ENCODE assay signal across 16 cellular contexts in the genomic region with DNA sequence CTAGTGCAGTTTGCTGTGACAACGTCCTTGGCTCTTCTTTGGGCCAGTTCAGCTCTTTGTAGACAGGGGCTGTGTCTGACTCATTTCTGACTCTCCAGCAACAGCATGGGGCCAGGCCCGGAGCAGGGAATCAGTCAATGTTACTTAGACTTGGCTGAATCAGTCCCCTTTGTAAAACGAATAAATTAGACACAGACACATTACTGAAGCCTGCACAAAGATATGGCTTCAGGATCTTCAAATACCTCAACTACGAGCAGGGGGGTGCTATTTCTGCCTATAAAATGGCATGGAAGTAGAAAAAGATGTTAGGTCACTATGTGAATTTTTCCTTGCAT.
DNase-seq lines count a peak whose midpoint lies in the region; ATAC-seq, FAIRE-seq and TF ChIP-seq lines count a peak whose summit lies in the region.
"Had no signal": no experiment of that assay in that cellular context is flagged by ENCODE, and none has a peak within 500 bp of the region (broad histone marks: within the 10 kb centered on the region; RNA-seq: fewer than 3 reads in every experiment).

No MANE protein-coding gene starts in this region.

- TF ChIP-seq CTCF in A673 (conservative IDR thresholded peaks at IDR 0.05; ENCODE audit: low read depth, low read length) (no peak), astrocyte of the cerebellum (IDR thresholded peaks at IDR 0.05; ENCODE audit: low read depth, low read length, missing control alignments) (no peak), upper lobe of right lung (IDR thresholded peaks at IDR 0.05) (no peak), WERI-Rb-1 (IDR thresholded peaks at IDR 0.05; ENCODE audit: low read depth, low read length) (no peak)

- BruUV-seq in A673 (replicated peaks; lab: Mats Ljungman, UMichigan) = no TSS peak

- H3K4me1 ChIP-seq in A673 (ENCODE audit: insufficient read depth, low read length, poor library complexity, severe bottlenecking) (peaks cover 22% of the 10 kb centered on the region), upper lobe of right lung (no peaks in the 10 kb centered on the region)

- in situ Hi-C loops in astrocyte of the cerebellum (cut with HindIII; ENCODE audit: low sequenced_read_pairs) = no loop called here

- POLR2A ChIA-PET in A673 (lab: Charles Lee; ENCODE audit: low non-redundant PET) = no interaction called here

- H3K36me3 ChIP-seq in A673 (ENCODE audit: insufficient read depth, low read length, poor library complexity, severe bottlenecking) (no peaks in the 10 kb centered on the region), upper lobe of right lung (no peaks in the 10 kb centered on the region), WERI-Rb-1 (no peaks in the 10 kb centered on the region)

- no peaks in the 10 kb centered on the region for H3K9me3 ChIP-seq in A673 (ENCODE audit: low read depth, low read length, poor library complexity, severe bottlenecking)
- H3K9me3 ChIP-seq in upper lobe of right lung = no peaks in the 10 kb centered on the region
- H3K9me3 ChIP-seq in WERI-Rb-1 (ENCODE audit: severe bottlenecking) = no peaks in the 10 kb centered on the region

- H3K27ac ChIP-seq in A673 (ENCODE audit: low read depth, low read length, poor library complexity, severe bottlenecking) (no peak overlapping the region), upper lobe of right lung (no peak overlapping the region), WERI-Rb-1 (no peak overlapping the region)

- CTCF ChIA-PET in A673 (lab: Charles Lee) = no interaction called here

- H3K27me3 ChIP-seq in A673 (replicated peaks; ENCODE audit: insufficient read depth, low read depth, low read length, poor library complexity) (no peaks in the 10 kb centered on the region), upper lobe of right lung (no peaks in the 10 kb centered on the region), WERI-Rb-1 (ENCODE audit: insufficient read depth, low read depth, severe bottlenecking) (no peaks in the 10 kb centered on the region)

- FAIRE-seq in H54 (lab: Jason Lieb, UNC) = peak; percentile 92
- FAIRE-seq: keratinocyte had no signal

- no peak for ATAC-seq in upper lobe of right lung
- no peak for ATAC-seq in stimulated activated naive CD8-positive, alpha-beta T cell treated with anti-CD3 and anti-CD28 coated beads, Interleukin-15, Interleukin-2, amounts not matched to agents 100 U/mL and 50 U/mL, for 24 hours

- DNase-seq in A673 (ENCODE audit: low spot score) = peak; percentile 87
- DNase-seq in H54 (ENCODE audit: insufficient read length, low spot score) = peak; percentile 91
- DNase-seq in astrocyte of the cerebellum (ENCODE audit: low read depth) = peak; percentile 86
- peak; percentile 68 for DNase-seq in hepatic stellate cell (ENCODE audit: low spot score)
- DNase-seq in upper lobe of right lung = no peak
- DNase-seq in WERI-Rb-1 = no peak
- no peak for DNase-seq in stimulated activated naive CD8-positive, alpha-beta T cell treated with anti-CD3 and anti-CD28 coated beads, Interleukin-15, Interleukin-2, amounts not matched to agents 100 U/mL and 50 U/mL, for 24 hours
- no peak for DNase-seq in HUDEP-2 (lab: John Stamatoyannopoulos, UW; ENCODE audit: unreplicated experiment in 76 of 76)
- DNase-seq: activated CD4-positive, alpha-beta T cell treated with anti-CD3 and anti-CD28 coated beads, Interleukin-2, amount 10 ng/mL, durations not matched to agents 24 days and 14 days; CD8-positive, alpha-beta memory T cell; erythroblast; H7; NCI-H1105 treated with DMSO at 0.1 percent for 48 hours; NCI-H774; stimulated activated CD4-positive, alpha-beta T cell treated with anti-CD3 and anti-CD28 coated beads, Interleukin-4, amount 100 ng/mL, for 24 hours had no signal

- H3K4me3 ChIP-seq in A673 (ENCODE audit: low read depth, low read length, poor library complexity, severe bottlenecking) (no peak overlapping the region), astrocyte of the cerebellum (ENCODE audit: low read depth, low read length) (peak overlapping the region; percentile 4), upper lobe of right lung (no peak overlapping the region), WERI-Rb-1 (ENCODE audit: low read depth, low read length) (no peak overlapping the region)

- TF ChIP-seq POLR2A in H54 (IDR thresholded peaks at IDR 0.05; ENCODE audit: low read depth, low read length) = no peak

- intact Hi-C loops in A673 (cut with micrococcal nuclease; ENCODE audit: unreplicated experiment) = no loop called here
- intact Hi-C loops in upper lobe of right lung (cut with DNase I) = no loop called here

Comparison
In these comparisons a context has a peak if more than half of its experiments do, and no peak if none do; other contexts are left out.
1. DNase-seq: peak in A673 (single experiment), H54 (single experiment), astrocyte of the cerebellum (single experiment) and hepatic stellate cell (single experiment); none in upper lobe of right lung (single experiment), WERI-Rb-1 (single experiment), stimulated activated naive CD8-positive, alpha-beta T cell treated with anti-CD3 and anti-CD28 coated beads, Interleukin-15, Interleukin-2, amounts not matched to agents 100 U/mL and 50 U/mL, for 24 hours (single experiment) and HUDEP-2 (0 of 76).